In genomic region chr16:24820522-24820921, GRCh38 we compare ENCODE assay signal across 20 cellular contexts. TPM values are rescaled to one million over a fixed set of nuclear protein-coding genes. Genes with fewer than 3 reads are reported as not detected.
DNase-seq lines count a peak whose midpoint lies in the region; ATAC-seq and TF ChIP-seq lines count a peak whose summit lies in the region.
"Had no signal": no experiment of that assay in that cellular context is flagged by ENCODE, and none has a peak within 500 bp of the region (broad histone marks: within the 10 kb centered on the region; RNA-seq: fewer than 3 reads in every experiment).

No MANE protein-coding gene starts in this region.

- CTCF ChIA-PET in CD8-positive, alpha-beta T cell (lab: Charles Lee) = interaction anchor here (0.7 kb wide), 1 partner anchor 8 kb away, joined by 4 read pairs; no protein-coding TSS in a partner anchor

- no peaks in the 10 kb centered on the region for H3K27me3 ChIP-seq in CD8-positive, alpha-beta T cell (ENCODE audit: insufficient read depth, low read length)
- H3K27me3 ChIP-seq: ascending aorta, gastroesophageal sphincter, ovary, uterus had no signal

- H3K36me3 Mint-ChIP-seq in CD8-positive, alpha-beta T cell = peaks cover 92% of the 10 kb centered on the region
- H3K36me3 Mint-ChIP-seq in central memory CD8-positive, alpha-beta T cell (ENCODE audit: insufficient read depth) = peaks cover 65% of the 10 kb centered on the region

- H3K27me3 Mint-ChIP-seq in CD8-positive, alpha-beta T cell (ENCODE audit: low read depth) = no peaks in the 10 kb centered on the region
- no peaks in the 10 kb centered on the region for H3K27me3 Mint-ChIP-seq in central memory CD8-positive, alpha-beta T cell
- H3K27me3 Mint-ChIP-seq: activated CD4-positive, alpha-beta T cell treated with anti-CD3 and anti-CD28 coated beads for 36 hours had no signal

- no peaks in the 10 kb centered on the region for H3K4me1 ChIP-seq in CD8-positive, alpha-beta T cell (ENCODE audit: insufficient read depth, low read length)
- H3K4me1 ChIP-seq: ascending aorta, uterus had no signal

- ATAC-seq in CD8-positive, alpha-beta T cell = no peak
- ATAC-seq in central memory CD8-positive, alpha-beta T cell (replicated peaks; ENCODE audit: extremely low read depth, poor library complexity, severe bottlenecking) = no peak
- ATAC-seq in GM18519 (IDR thresholded peaks at IDR 0.05; ENCODE audit: low FRiP score, unreplicated experiment) = no peak
- ATAC-seq: activated CD4-positive, alpha-beta T cell treated with anti-CD3 and anti-CD28 coated beads for 36 hours; activated T-cell treated with anti-CD3 and anti-CD28 coated beads, Interleukin-2, amount 50 U/mL, for 4 hours; gastroesophageal sphincter had no signal

- no peak for DNase-seq in CD8-positive, alpha-beta T cell
- DNase-seq in HT1080 (ENCODE audit: low read depth) (peak; percentile 64), lung microvascular endothelial cell (ENCODE audit: low read depth in 2 of 2) (peak; percentile 15 to 70), NCI-H748 treated with DMSO at 0.1 percent for 48 hours (lab: John Stamatoyannopoulos, UW) (no peak), GM20000 (ENCODE audit: low spot score) (no peak), activated gamma-delta T cell (lab: John Stamatoyannopoulos, UW) (no peak)
- DNase-seq in central memory CD8-positive, alpha-beta T cell (ENCODE audit: low spot score in 2 of 2) = no peak
- DNase-seq: activated CD4-positive, alpha-beta T cell treated with anti-CD3 and anti-CD28 coated beads for 36 hours; activated T-cell treated with anti-CD3 and anti-CD28 coated beads, Interleukin-2, amount 50 U/mL, for 4 hours; H7; NCI-H1092 treated with DMSO at 0.1 percent for 48 hours; ovary; SIG-M5; T-helper 9 cell; uterus had no signal

- TF ChIP-seq CTCF in CD8-positive, alpha-beta T cell (IDR thresholded peaks at IDR 0.05) = no peak
- no peak for TF ChIP-seq CTCF in GM20000 (IDR thresholded peaks at IDR 0.05; ENCODE audit: extremely low read depth, missing control alignments)

- intact Hi-C loops in CD8-positive, alpha-beta T cell (cut with DNase I, micrococcal nuclease) = no loop called here

- no peak overlapping the region for H3K27ac ChIP-seq in CD8-positive, alpha-beta T cell (ENCODE audit: low read depth, low read length)
- H3K27ac ChIP-seq: ovary, skin epidermis, uterus had no signal

- H3K9me3 Mint-ChIP-seq in CD8-positive, alpha-beta T cell = no peaks in the 10 kb centered on the region
- no peaks in the 10 kb centered on the region for H3K9me3 Mint-ChIP-seq in central memory CD8-positive, alpha-beta T cell
- H3K9me3 Mint-ChIP-seq: activated T-cell treated with anti-CD3 and anti-CD28 coated beads, Interleukin-2, amount 50 U/mL, for 4 hours had no signal

- POLR2A ChIA-PET in CD8-positive, alpha-beta T cell (lab: Charles Lee) = no interaction called here

- H3K4me3 Mint-ChIP-seq in CD8-positive, alpha-beta T cell = no peak overlapping the region
- H3K4me3 Mint-ChIP-seq in central memory CD8-positive, alpha-beta T cell = no peak overlapping the region
- H3K4me3 Mint-ChIP-seq: activated CD4-positive, alpha-beta T cell treated with anti-CD3 and anti-CD28 coated beads for 36 hours; activated T-cell treated with anti-CD3 and anti-CD28 coated beads, Interleukin-2, amount 50 U/mL, for 4 hours had no signal

- H3K27ac Mint-ChIP-seq in CD8-positive, alpha-beta T cell = peak overlapping the region; percentile 11
- peak overlapping the region; percentile 85 for H3K27ac Mint-ChIP-seq in central memory CD8-positive, alpha-beta T cell (ENCODE audit: low read depth)

- H3K9me3 ChIP-seq in CD8-positive, alpha-beta T cell (ENCODE audit: low read length) = no peaks in the 10 kb centered on the region
- H3K9me3 ChIP-seq: ascending aorta, gastroesophageal sphincter, ovary, uterus had no signal

- H3K36me3 ChIP-seq in CD8-positive, alpha-beta T cell (ENCODE audit: insufficient read depth, low read length) = peaks cover 68% of the 10 kb centered on the region
- H3K36me3 ChIP-seq: ovary, uterus had no signal

- H3K4me1 Mint-ChIP-seq in CD8-positive, alpha-beta T cell (ENCODE audit: low read depth) = no peaks in the 10 kb centered on the region
- H3K4me1 Mint-ChIP-seq in central memory CD8-positive, alpha-beta T cell = no peaks in the 10 kb centered on the region
- H3K4me1 Mint-ChIP-seq: activated CD4-positive, alpha-beta T cell treated with anti-CD3 and anti-CD28 coated beads for 36 hours had no signal

- H3K4me3 ChIP-seq in CD8-positive, alpha-beta T cell (ENCODE audit: low read depth, low read length) = no peak overlapping the region
- H3K4me3 ChIP-seq: ascending aorta, gastroesophageal sphincter, ovary, skin epidermis, uterus had no signal

RNA-seq across cellular contexts. Expression of gene SLC5A11, which starts 25.2 kb away (rescaled TPM):
- 1 to 10 TPM in 1 of 2 experiments, under 1 TPM in 1; 0.72 to 1.3 TPM for total RNA-seq in CD8-positive, alpha-beta T cell
- total RNA-seq in HT1080 (2014; rRNA removed; shearing (Covaris generic)) = 0.06 TPM in 1 of 2 replicates, not detected in the other
- not detected in 2 replicates for polyA plus RNA-seq in HT1080 (2015; cell fraction: cytosol; rRNA removed)
- not detected in 2 replicates for polyA plus RNA-seq in HT1080 (2015; cell fraction: nucleus; rRNA removed)
- total RNA-seq in lung microvascular endothelial cell = not detected in 2 replicates
- total RNA-seq: activated CD4-positive, alpha-beta T cell treated with anti-CD3 and anti-CD28 coated beads for 36 hours; ascending aorta; H7; uterus had no signal
- polyA plus RNA-seq: BJ had no signal

Comparison
In these comparisons a context has a peak if more than half of its experiments do, and no peak if none do; other contexts are left out.
1. DNase-seq: peak in HT1080 (single experiment) and lung microvascular endothelial cell (2 of 2); none in CD8-positive, alpha-beta T cell (0 of 7), central memory CD8-positive, alpha-beta T cell (0 of 2), NCI-H748 treated with DMSO at 0.1 percent for 48 hours (single experiment), GM20000 (single experiment) and activated gamma-delta T cell (single experiment).